Comparison of ENCODE assay signal across 32 cellular contexts in the genomic region with DNA sequence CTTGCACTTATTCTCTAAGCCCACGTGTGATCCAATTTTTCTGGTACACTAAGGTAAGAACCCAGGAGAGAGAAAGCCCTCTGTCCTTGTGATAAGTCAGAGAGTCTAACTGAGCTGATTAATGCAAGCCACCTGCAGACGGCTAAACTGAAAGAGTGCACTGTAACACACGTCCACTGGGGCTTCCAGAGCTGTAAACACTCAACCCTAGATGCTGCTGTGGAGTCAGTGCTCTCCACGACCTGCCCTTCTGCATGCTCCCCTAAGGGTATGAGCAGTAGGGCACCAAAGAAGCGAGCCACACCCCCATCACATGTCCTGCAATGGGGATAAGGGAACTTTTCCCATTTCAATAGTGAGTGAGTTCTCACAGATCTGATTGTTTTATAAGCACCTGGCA. TPM values are rescaled to one million over a fixed set of nuclear protein-coding genes. Genes with fewer than 3 reads are reported as not detected.
"Had no signal": no experiment of that assay in that cellular context is flagged by ENCODE, and none has a peak within 500 bp of the region (broad histone marks: within the 10 kb centered on the region; RNA-seq: fewer than 3 reads in every experiment).

No MANE protein-coding gene starts in this region.

- ATAC-seq: activated CD4-positive, alpha-beta T cell treated with anti-CD3 and anti-CD28 coated beads for 36 hours; activated T-cell treated with anti-CD3 and anti-CD28 coated beads, Interleukin-2, amount 50 U/mL, for 4 hours; activated T-helper 17 cell treated with anti-CD3 and anti-CD28 coated beads, Interleukin-2, amount 50 U/mL, for 72 hours; esophagus mucosa; left colon; pancreas; stimulated activated memory B cell treated with anti-CD40 and anti-IgM and Interleukin-4, amounts not matched to agents 10 μg/mL and 1 μg/mL and 100 μg/mL, for 72 hours; stimulated activated naive CD8-positive, alpha-beta T cell treated with anti-CD3 and anti-CD28 coated beads, Interleukin-15, amount 100 ng/mL, for 72 hours had no signal

- H3K36me3 ChIP-seq: pancreas, prostate gland, upper lobe of left lung, vagina had no signal

- H3K4me1 ChIP-seq: pancreas, prostate gland, vagina had no signal

- H3K4me3 ChIP-seq: heart left ventricle, pancreas, prostate gland, smooth muscle cell, upper lobe of left lung, vagina had no signal

- H3K9me3 Mint-ChIP-seq: immature natural killer cell had no signal

- H3K4me1 Mint-ChIP-seq: immature natural killer cell; naive B cell; stimulated activated memory B cell treated with anti-CD40 and anti-IgM and Interleukin-4, amounts not matched to agents 10 μg/mL and 1 μg/mL and 100 μg/mL, for 72 hours had no signal

- H3K4me2 ChIP-seq: smooth muscle cell had no signal

- H3K36me3 Mint-ChIP-seq: immature natural killer cell had no signal

- H3K27ac Mint-ChIP-seq: activated CD4-positive, alpha-beta T cell treated with anti-CD3 and anti-CD28 coated beads for 36 hours; activated T-helper 17 cell treated with anti-CD3 and anti-CD28 coated beads, Interleukin-2, amount 50 U/mL, for 72 hours; immature natural killer cell; mesothelial cell of epicardium; naive B cell; nephron progenitor cell; stimulated activated memory B cell treated with anti-CD40 and anti-IgM and Interleukin-4, amounts not matched to agents 10 μg/mL and 1 μg/mL and 100 μg/mL, for 72 hours; stimulated activated naive CD8-positive, alpha-beta T cell treated with anti-CD3 and anti-CD28 coated beads, Interleukin-15, amount 100 ng/mL, for 72 hours had no signal

- H3K27ac ChIP-seq: heart left ventricle, pancreas, prostate gland, upper lobe of left lung, vagina had no signal

- H3K9me3 ChIP-seq: pancreas, prostate gland, upper lobe of left lung, vagina had no signal

- H3K27me3 Mint-ChIP-seq: activated CD4-positive, alpha-beta T cell treated with anti-CD3 and anti-CD28 coated beads for 36 hours; activated T-helper 17 cell treated with anti-CD3 and anti-CD28 coated beads, Interleukin-2, amount 50 U/mL, for 72 hours; naive B cell; stimulated activated memory B cell treated with anti-CD40 and anti-IgM and Interleukin-4, amounts not matched to agents 10 μg/mL and 1 μg/mL and 100 μg/mL, for 72 hours; stimulated activated naive CD8-positive, alpha-beta T cell treated with anti-CD3 and anti-CD28 coated beads, Interleukin-15, amount 100 ng/mL, for 72 hours had no signal

- DNase-seq: activated CD4-positive, alpha-beta T cell treated with anti-CD3 and anti-CD28 coated beads for 36 hours; activated CD4-positive, alpha-beta T cell treated with anti-CD3 and anti-CD28 coated beads, Interleukin-2, amount 50 U/mL, for 48 hours; activated CD4-positive, CD25-positive, alpha-beta regulatory T cell; activated gamma-delta T cell treated with Interleukin-2 at 50 U/mL for 16 hours; activated naive CD4-positive, alpha-beta T cell treated with anti-CD3 and anti-CD28 coated beads, Interleukin-2, amount 50 U/mL, for 16 hours; activated T-cell treated with anti-CD3 and anti-CD28 coated beads, Interleukin-2, amount 50 U/mL, for 4 hours; amniotic stem cell; caudate nucleus; cortex of kidney; foreskin fibroblast; heart left ventricle; hypothalamus; immature natural killer cell; kidney; left colon; mammary epithelial cell; naive B cell; nephron progenitor cell; pancreas; stimulated activated CD4-positive, alpha-beta T cell treated with anti-CD3 and anti-CD28 coated beads, Interleukin-1b, Interleukin-23, amount 100 ng/mL, for 48 hours; stimulated activated CD4-positive, alpha-beta T cell treated with anti-CD3 and anti-CD28 coated beads, Interleukin-4, amount 100 ng/mL, for 4 hours; stimulated activated CD8-positive, alpha-beta memory T cell treated with anti-CD3 and anti-CD28 coated beads, Interleukin-4, amount 100 ng/mL, for 48 hours; stimulated activated naive CD8-positive, alpha-beta T cell treated with anti-CD3 and anti-CD28 coated beads, Interleukin-15, amount 100 ng/mL, for 72 hours; substantia nigra had no signal

- H3K27me3 ChIP-seq: heart left ventricle, pancreas, upper lobe of left lung, vagina had no signal

- H3K4me3 Mint-ChIP-seq: activated CD4-positive, alpha-beta T cell treated with anti-CD3 and anti-CD28 coated beads for 36 hours; activated T-cell treated with anti-CD3 and anti-CD28 coated beads, Interleukin-2, amount 50 U/mL, for 4 hours; activated T-helper 17 cell treated with anti-CD3 and anti-CD28 coated beads, Interleukin-2, amount 50 U/mL, for 72 hours; immature natural killer cell; mesothelial cell of epicardium; naive B cell; nephron progenitor cell; stimulated activated memory B cell treated with anti-CD40 and anti-IgM and Interleukin-4, amounts not matched to agents 10 μg/mL and 1 μg/mL and 100 μg/mL, for 72 hours; stimulated activated naive CD8-positive, alpha-beta T cell treated with anti-CD3 and anti-CD28 coated beads, Interleukin-15, amount 100 ng/mL, for 72 hours had no signal

RNA-seq across cellular contexts. Expression of a gene that starts 55.7 kb away (rescaled TPM):
- total RNA-seq: mammary epithelial cell, smooth muscle cell had no signal
- polyA plus RNA-seq: mammary epithelial cell, smooth muscle cell had no signal
